21 cellular contexts compared by ENCODE assay signal in the genomic region with DNA sequence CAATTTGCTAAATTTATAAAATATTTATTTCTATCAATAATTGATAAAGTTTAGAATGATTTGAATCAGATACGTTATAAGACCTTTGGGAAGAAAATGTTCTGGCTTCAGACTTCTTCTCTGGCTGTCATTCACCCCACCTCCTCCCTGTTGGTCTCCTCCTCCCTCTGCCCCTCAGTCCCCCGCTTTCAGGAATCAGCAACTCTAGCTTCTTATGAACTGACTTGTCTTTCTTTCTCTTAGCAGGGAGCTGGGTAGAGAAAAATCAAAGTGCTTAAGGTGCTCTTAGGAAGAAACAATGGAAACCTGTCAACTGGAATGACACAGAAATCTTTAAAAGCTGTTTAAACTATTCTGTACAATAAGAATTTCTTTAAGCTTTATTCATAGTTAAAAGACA.
A peak's percentile ranks its signal among the peaks of the same experiment; 100 is the strongest.
DNase-seq lines count a peak whose midpoint lies in the region; ATAC-seq and TF ChIP-seq lines count a peak whose summit lies in the region.
"Had no signal": no experiment of that assay in that cellular context is flagged by ENCODE, and none has a peak within 500 bp of the region (broad histone marks: within the 10 kb centered on the region; RNA-seq: fewer than 3 reads in every experiment).

No MANE protein-coding gene starts in this region.

- no peak overlapping the region for H3K27ac Mint-ChIP-seq in WTC11
- H3K27ac Mint-ChIP-seq: CD14-positive monocyte; CD4-positive, alpha-beta T cell; CD8-positive, alpha-beta memory T cell; HFFc6 had no signal

- no peak overlapping the region for H3K4me3 Mint-ChIP-seq in WTC11
- H3K4me3 Mint-ChIP-seq: CD14-positive monocyte; CD4-positive, alpha-beta T cell; CD8-positive, alpha-beta memory T cell; HFFc6 had no signal

- no peak overlapping the region for H3K4me3 ChIP-seq in iPS-15b (ENCODE audit: low read depth, low read length)
- H3K4me3 ChIP-seq: A549; BLaER1 treated with 17β-estradiol and CSF1 and Interleukin-3, amounts not matched to agents 10 nM and 100 nM; HAP-1 had no signal

- H3K36me3 Mint-ChIP-seq in WTC11, result peaks cover 26% of the 10 kb centered on the region

- H3K27me3 Mint-ChIP-seq in WTC11 (ENCODE audit: low read depth), result peaks cover 7% of the 10 kb centered on the region

- peak overlapping the region; percentile 9 for H3K9ac ChIP-seq in iPS-15b (ENCODE audit: low read depth, low read length)
- H3K9ac ChIP-seq: BLaER1 treated with 17β-estradiol and CSF1 and Interleukin-3, amounts not matched to agents 10 nM and 100 nM had no signal

- H3K4me1 Mint-ChIP-seq in WTC11, result no peaks in the 10 kb centered on the region; the same call in 1 of the 2 replicates
- H3K4me1 Mint-ChIP-seq: CD14-positive monocyte; CD8-positive, alpha-beta memory T cell had no signal

- no peaks in the 10 kb centered on the region for H3K27me3 ChIP-seq in iPS-15b (ENCODE audit: control insufficient read depth, insufficient read depth, low read length)
- H3K27me3 ChIP-seq: BE2C; BLaER1 treated with 17β-estradiol and CSF1 and Interleukin-3, amounts not matched to agents 10 nM and 100 nM had no signal

- CTCF ChIA-PET in WTC11 (lab: Charles Lee), result interaction anchor here (0.8 to 1.3 kb wide), 6 partner anchors 14 to 296 kb away, joined by 3 to 6 read pairs (median 3); no protein-coding TSS in a partner anchor

- H3K36me3 ChIP-seq in iPS-15b (ENCODE audit: control insufficient read depth, insufficient read depth, low read length), result no peaks in the 10 kb centered on the region
- H3K36me3 ChIP-seq: BE2C; BLaER1 treated with 17β-estradiol and CSF1 and Interleukin-3, amounts not matched to agents 10 nM and 100 nM; HAP-1 had no signal

- H3K4me1 ChIP-seq in iPS-15b (ENCODE audit: control insufficient read depth, insufficient read depth, low read length), result no peaks in the 10 kb centered on the region
- H3K4me1 ChIP-seq: A549; BE2C; BLaER1 treated with 17β-estradiol and CSF1 and Interleukin-3, amounts not matched to agents 10 nM and 100 nM; HAP-1 had no signal

- POLR2A ChIA-PET in WTC11 (lab: Charles Lee), result no interaction called here

- TF ChIP-seq CTCF in WTC11 (IDR thresholded peaks at IDR 0.05), result no peak

- DNase-seq in D341Med (ENCODE audit: low spot score), result peak; percentile 8
- no peak for DNase-seq in WTC11 (ENCODE audit: low spot score)
- no peak for DNase-seq in pons (ENCODE audit: low spot score)
- DNase-seq in HT-29 (ENCODE audit: low spot score), result no peak
- DNase-seq in HPDE6-E6E7 (ENCODE audit: extremely low spot score), result no peak
- DNase-seq: 8988T; ACHN; AML-193; BE2C; CD4-positive, alpha-beta T cell; CD8-positive, alpha-beta memory T cell; DMS53; DMS79 treated with DMSO at 0.1 percent for 48 hours; GF-D8; GOT3; HFFc6 had no signal

- peak; percentile 65 for ATAC-seq in WTC11
- ATAC-seq: A549 had no signal

- peaks cover 35% of the 10 kb centered on the region for H3K9me3 Mint-ChIP-seq in WTC11

- no peaks in the 10 kb centered on the region for H3K9me3 ChIP-seq in iPS-15b (ENCODE audit: control insufficient read depth, insufficient read depth, low read length)
- H3K9me3 ChIP-seq: BE2C, HAP-1 had no signal

TF ChIP-seq in WTC11, 78 proteins besides CTCF, POLR2A, EP300 and RAD21:
- TF ChIP-seq, protein P1, sequence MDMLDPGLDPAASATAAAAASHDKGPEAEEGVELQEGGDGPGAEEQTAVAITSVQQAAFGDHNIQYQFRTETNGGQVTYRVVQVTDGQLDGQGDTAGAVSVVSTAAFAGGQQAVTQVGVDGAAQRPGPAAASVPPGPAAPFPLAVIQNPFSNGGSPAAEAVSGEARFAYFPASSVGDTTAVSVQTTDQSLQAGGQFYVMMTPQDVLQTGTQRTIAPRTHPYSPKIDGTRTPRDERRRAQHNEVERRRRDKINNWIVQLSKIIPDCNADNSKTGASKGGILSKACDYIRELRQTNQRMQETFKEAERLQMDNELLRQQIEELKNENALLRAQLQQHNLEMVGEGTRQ (CRISPR knock-in tag; IDR thresholded peaks at IDR 0.05), result no peak
- TF ChIP-seq, protein P2, sequence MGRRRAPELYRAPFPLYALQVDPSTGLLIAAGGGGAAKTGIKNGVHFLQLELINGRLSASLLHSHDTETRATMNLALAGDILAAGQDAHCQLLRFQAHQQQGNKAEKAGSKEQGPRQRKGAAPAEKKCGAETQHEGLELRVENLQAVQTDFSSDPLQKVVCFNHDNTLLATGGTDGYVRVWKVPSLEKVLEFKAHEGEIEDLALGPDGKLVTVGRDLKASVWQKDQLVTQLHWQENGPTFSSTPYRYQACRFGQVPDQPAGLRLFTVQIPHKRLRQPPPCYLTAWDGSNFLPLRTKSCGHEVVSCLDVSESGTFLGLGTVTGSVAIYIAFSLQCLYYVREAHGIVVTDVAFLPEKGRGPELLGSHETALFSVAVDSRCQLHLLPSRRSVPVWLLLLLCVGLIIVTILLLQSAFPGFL (CRISPR knock-in tag; IDR thresholded peaks at IDR 0.05; ENCODE audit: borderline replicate concordance), result no peak
- TF ChIP-seq KAT7 (CRISPR knock-in tag; IDR thresholded peaks at IDR 0.05; ENCODE audit: borderline replicate concordance) (no peak), ZNF263 (CRISPR knock-in tag; IDR thresholded peaks at IDR 0.05; ENCODE audit: low read depth) (no peak), TP53 (CRISPR knock-in tag; IDR thresholded peaks at IDR 0.05) (no peak), ZNF416 (CRISPR knock-in tag; IDR thresholded peaks at IDR 0.05) (no peak), SMAD3 (CRISPR knock-in tag; IDR thresholded peaks at IDR 0.05; ENCODE audit: borderline replicate concordance) (no peak), ATF1 (CRISPR knock-in tag; IDR thresholded peaks at IDR 0.05) (no peak)
- TF ChIP-seq, protein P3, sequence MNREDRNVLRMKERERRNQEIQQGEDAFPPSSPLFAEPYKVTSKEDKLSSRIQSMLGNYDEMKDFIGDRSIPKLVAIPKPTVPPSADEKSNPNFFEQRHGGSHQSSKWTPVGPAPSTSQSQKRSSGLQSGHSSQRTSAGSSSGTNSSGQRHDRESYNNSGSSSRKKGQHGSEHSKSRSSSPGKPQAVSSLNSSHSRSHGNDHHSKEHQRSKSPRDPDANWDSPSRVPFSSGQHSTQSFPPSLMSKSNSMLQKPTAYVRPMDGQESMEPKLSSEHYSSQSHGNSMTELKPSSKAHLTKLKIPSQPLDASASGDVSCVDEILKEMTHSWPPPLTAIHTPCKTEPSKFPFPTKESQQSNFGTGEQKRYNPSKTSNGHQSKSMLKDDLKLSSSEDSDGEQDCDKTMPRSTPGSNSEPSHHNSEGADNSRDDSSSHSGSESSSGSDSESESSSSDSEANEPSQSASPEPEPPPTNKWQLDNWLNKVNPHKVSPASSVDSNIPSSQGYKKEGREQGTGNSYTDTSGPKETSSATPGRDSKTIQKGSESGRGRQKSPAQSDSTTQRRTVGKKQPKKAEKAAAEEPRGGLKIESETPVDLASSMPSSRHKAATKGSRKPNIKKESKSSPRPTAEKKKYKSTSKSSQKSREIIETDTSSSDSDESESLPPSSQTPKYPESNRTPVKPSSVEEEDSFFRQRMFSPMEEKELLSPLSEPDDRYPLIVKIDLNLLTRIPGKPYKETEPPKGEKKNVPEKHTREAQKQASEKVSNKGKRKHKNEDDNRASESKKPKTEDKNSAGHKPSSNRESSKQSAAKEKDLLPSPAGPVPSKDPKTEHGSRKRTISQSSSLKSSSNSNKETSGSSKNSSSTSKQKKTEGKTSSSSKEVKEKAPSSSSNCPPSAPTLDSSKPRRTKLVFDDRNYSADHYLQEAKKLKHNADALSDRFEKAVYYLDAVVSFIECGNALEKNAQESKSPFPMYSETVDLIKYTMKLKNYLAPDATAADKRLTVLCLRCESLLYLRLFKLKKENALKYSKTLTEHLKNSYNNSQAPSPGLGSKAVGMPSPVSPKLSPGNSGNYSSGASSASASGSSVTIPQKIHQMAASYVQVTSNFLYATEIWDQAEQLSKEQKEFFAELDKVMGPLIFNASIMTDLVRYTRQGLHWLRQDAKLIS (CRISPR knock-in tag; IDR thresholded peaks at IDR 0.05; ENCODE audit: borderline replicate concordance), result no peak
- TF ChIP-seq, protein P4, sequence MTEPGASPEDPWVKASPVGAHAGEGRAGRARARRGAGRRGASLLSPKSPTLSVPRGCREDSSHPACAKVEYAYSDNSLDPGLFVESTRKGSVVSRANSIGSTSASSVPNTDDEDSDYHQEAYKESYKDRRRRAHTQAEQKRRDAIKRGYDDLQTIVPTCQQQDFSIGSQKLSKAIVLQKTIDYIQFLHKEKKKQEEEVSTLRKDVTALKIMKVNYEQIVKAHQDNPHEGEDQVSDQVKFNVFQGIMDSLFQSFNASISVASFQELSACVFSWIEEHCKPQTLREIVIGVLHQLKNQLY (CRISPR knock-in tag; IDR thresholded peaks at IDR 0.05), result no peak
TF ChIP-seq in WTC11: peak in this region for 0.
